ENCODE assay signal across 29 cellular contexts in genomic region chr2:181196401-181196800, GRCh38.
A peak's percentile ranks its signal among the peaks of the same experiment; 100 is the strongest.
DNase-seq lines count a peak whose midpoint lies in the region; ATAC-seq and TF ChIP-seq lines count a peak whose summit lies in the region.
"Had no signal": no experiment of that assay in that cellular context is flagged by ENCODE, and none has a peak within 500 bp of the region (broad histone marks: within the 10 kb centered on the region; RNA-seq: fewer than 3 reads in every experiment).

No MANE protein-coding gene starts in this region.

- no peaks in the 10 kb centered on the region; the same call in 1 of the 2 replicates for H3K9me2 ChIP-seq in PC-9 (ENCODE audit: insufficient read depth)

- H3K27me3 Mint-ChIP-seq in CD4-positive, CD25-positive, alpha-beta regulatory T cell = peaks cover 5% of the 10 kb centered on the region
- no peaks in the 10 kb centered on the region for H3K27me3 Mint-ChIP-seq in CD4-positive, alpha-beta memory T cell
- H3K27me3 Mint-ChIP-seq in T-helper 17 cell = no peaks in the 10 kb centered on the region
- no peaks in the 10 kb centered on the region for H3K27me3 Mint-ChIP-seq in activated naive CD8-positive, alpha-beta T cell treated with anti-CD3 and anti-CD28 coated beads, Interleukin-2, amount 50 U/mL, for 24 hours
- H3K27me3 Mint-ChIP-seq: memory B cell had no signal

- no peaks in the 10 kb centered on the region for H3K79me2 ChIP-seq in PC-9 (ENCODE audit: low read depth)
- H3K79me2 ChIP-seq: hepatocyte had no signal

- H3K9me3 Mint-ChIP-seq in CD4-positive, CD25-positive, alpha-beta regulatory T cell = peaks cover 0 to 8% (median 0%) of the 10 kb centered on the region in 7 donors
- H3K9me3 Mint-ChIP-seq in CD4-positive, alpha-beta memory T cell = peaks cover 3 to 39% (median 22%) of the 10 kb centered on the region in 8 donors
- peaks cover 1% of the 10 kb centered on the region for H3K9me3 Mint-ChIP-seq in activated naive CD8-positive, alpha-beta T cell treated with anti-CD3 and anti-CD28 coated beads, Interleukin-2, amount 50 U/mL, for 24 hours
- H3K9me3 Mint-ChIP-seq: HFFc6, memory B cell had no signal

- POLR2A ChIA-PET in CD4-positive, alpha-beta memory T cell (lab: Charles Lee; ENCODE audit: partially characterized antibody) = interaction anchor here (0.9 to 1.5 kb wide), 6 partner anchors 12 to 262 kb away, joined by 3 to 6 read pairs (median 3); no protein-coding TSS in a partner anchor
- POLR2A ChIA-PET in PC-9 (lab: Charles Lee; ENCODE audit: unreplicated experiment) = no interaction called here

- H3K36me3 Mint-ChIP-seq in CD4-positive, CD25-positive, alpha-beta regulatory T cell = peaks cover under 1% of the 10 kb centered on the region
- peaks cover 25 to 37% of the 10 kb centered on the region in 2 donors for H3K36me3 Mint-ChIP-seq in CD4-positive, alpha-beta memory T cell
- peaks cover 9% of the 10 kb centered on the region for H3K36me3 Mint-ChIP-seq in T-helper 17 cell (ENCODE audit: low read depth)
- H3K36me3 Mint-ChIP-seq in activated naive CD8-positive, alpha-beta T cell treated with anti-CD3 and anti-CD28 coated beads, Interleukin-2, amount 50 U/mL, for 24 hours (ENCODE audit: low read depth) = peaks cover 1% of the 10 kb centered on the region
- H3K36me3 Mint-ChIP-seq: memory B cell had no signal

- no peak for ATAC-seq in CD4-positive, CD25-positive, alpha-beta regulatory T cell (ENCODE audit: low read depth in 2 of 2)
- no peak for ATAC-seq in T-helper 17 cell
- ATAC-seq in activated naive CD8-positive, alpha-beta T cell treated with anti-CD3 and anti-CD28 coated beads, Interleukin-2, amount 50 U/mL, for 24 hours = peak; percentile 71
- ATAC-seq in HG03097 (IDR thresholded peaks at IDR 0.05; ENCODE audit: low FRiP score, unreplicated experiment) = no peak
- ATAC-seq in GM19351 (IDR thresholded peaks at IDR 0.05; ENCODE audit: unreplicated experiment) = no peak
- ATAC-seq: gastrocnemius medialis, left colon, psoas muscle had no signal

- H3K27ac ChIP-seq in CD4-positive, CD25-positive, alpha-beta regulatory T cell (ENCODE audit: insufficient read depth, low read length, poor library complexity, severe bottlenecking) = no peak overlapping the region
- H3K27ac ChIP-seq in CD4-positive, alpha-beta memory T cell (ENCODE audit: low read depth, low read length) = no peak overlapping the region
- H3K27ac ChIP-seq in PC-9 = no peak overlapping the region
- H3K27ac ChIP-seq: BLaER1 treated with 17β-estradiol and CSF1 and Interleukin-3, amounts not matched to agents 10 nM and 100 nM; gastrocnemius medialis; hepatocyte; HL-60; neutrophil; psoas muscle; RWPE1; SK-N-MC; stomach; thyroid gland; vagina had no signal

- H2AFZ ChIP-seq in PC-9 = no peak overlapping the region
- H2AFZ ChIP-seq: hepatocyte had no signal

- no peaks in the 10 kb centered on the region for H3K27me3 ChIP-seq in CD4-positive, CD25-positive, alpha-beta regulatory T cell (ENCODE audit: control insufficient read depth, insufficient read depth, low read length)
- no peaks in the 10 kb centered on the region for H3K27me3 ChIP-seq in CD4-positive, alpha-beta memory T cell (ENCODE audit: insufficient read depth, low read length)
- no peaks in the 10 kb centered on the region for H3K27me3 ChIP-seq in PC-9 (ENCODE audit: insufficient read depth, low read depth)
- H3K27me3 ChIP-seq: BLaER1 treated with 17β-estradiol and CSF1 and Interleukin-3, amounts not matched to agents 10 nM and 100 nM; gastrocnemius medialis; hepatocyte; neutrophil; stomach; thyroid gland; vagina had no signal

- H3K27ac Mint-ChIP-seq in CD4-positive, CD25-positive, alpha-beta regulatory T cell = peak overlapping the region in 2 of 3 donors; percentile 72 to 75
- H3K27ac Mint-ChIP-seq in CD4-positive, alpha-beta memory T cell = peak overlapping the region; percentile 24 to 90 (median 72)
- H3K27ac Mint-ChIP-seq in T-helper 17 cell = peak overlapping the region; percentile 79
- peak overlapping the region; percentile 15 for H3K27ac Mint-ChIP-seq in activated naive CD8-positive, alpha-beta T cell treated with anti-CD3 and anti-CD28 coated beads, Interleukin-2, amount 50 U/mL, for 24 hours
- H3K27ac Mint-ChIP-seq: HFFc6, memory B cell had no signal

- intact Hi-C loops in CD4-positive, alpha-beta memory T cell (cut with micrococcal nuclease) = no loop called here
- intact Hi-C loops in PC-9 (cut with micrococcal nuclease; ENCODE audit: unreplicated experiment) = no loop called here

- no peaks in the 10 kb centered on the region for H3K36me3 ChIP-seq in CD4-positive, CD25-positive, alpha-beta regulatory T cell (ENCODE audit: control insufficient read depth, insufficient read depth, low read length)
- no peaks in the 10 kb centered on the region for H3K36me3 ChIP-seq in CD4-positive, alpha-beta memory T cell (ENCODE audit: insufficient read depth, low read length)
- H3K36me3 ChIP-seq in PC-9 (ENCODE audit: low read depth) = no peaks in the 10 kb centered on the region
- H3K36me3 ChIP-seq: BLaER1 treated with 17β-estradiol and CSF1 and Interleukin-3, amounts not matched to agents 10 nM and 100 nM; gastrocnemius medialis; neutrophil; stomach; thyroid gland; vagina had no signal

- H3K4me1 ChIP-seq in CD4-positive, CD25-positive, alpha-beta regulatory T cell (ENCODE audit: control insufficient read depth, insufficient read depth, low read length, poor library complexity, severe bottlenecking) = peaks cover 30% of the 10 kb centered on the region
- peaks cover 48% of the 10 kb centered on the region for H3K4me1 ChIP-seq in CD4-positive, alpha-beta memory T cell (ENCODE audit: insufficient read depth, low read length)
- peaks cover 10% of the 10 kb centered on the region for H3K4me1 ChIP-seq in PC-9 (replicated peaks; ENCODE audit: insufficient read depth)
- H3K4me1 ChIP-seq: gastrocnemius medialis, psoas muscle, stomach, thyroid gland, vagina had no signal

- BruUV-seq in PC-9 (replicated peaks; lab: Mats Ljungman, UMichigan) = no TSS peak

- no peak for TF ChIP-seq CTCF in PC-9 (conservative IDR thresholded peaks at IDR 0.05)

- no peaks in the 10 kb centered on the region for H3K9me3 ChIP-seq in CD4-positive, CD25-positive, alpha-beta regulatory T cell (ENCODE audit: control insufficient read depth in 2 of 2, low read length in 2 of 2)
- no peaks in the 10 kb centered on the region for H3K9me3 ChIP-seq in CD4-positive, alpha-beta memory T cell (ENCODE audit: control insufficient read depth in 1 of 2, low read length in 2 of 2)
- H3K9me3 ChIP-seq in T-helper 17 cell (ENCODE audit: control insufficient read depth, low read length, poor library complexity, severe bottlenecking) = no peaks in the 10 kb centered on the region
- no peaks in the 10 kb centered on the region for H3K9me3 ChIP-seq in PC-9 (ENCODE audit: insufficient read depth, low read depth)
- H3K9me3 ChIP-seq: gastrocnemius medialis, neutrophil, psoas muscle, stomach, thyroid gland, vagina had no signal

- no peaks in the 10 kb centered on the region for H4K20me1 ChIP-seq in PC-9 (ENCODE audit: insufficient read depth)
- H4K20me1 ChIP-seq: BLaER1 treated with 17β-estradiol and CSF1 and Interleukin-3, amounts not matched to agents 10 nM and 100 nM had no signal

- CTCF ChIA-PET in CD4-positive, alpha-beta memory T cell (lab: Charles Lee; ENCODE audit: partially characterized antibody) = interaction anchor here (1.0 to 1.9 kb wide), 2 partner anchors 18 to 92 kb away, joined by 3 to 5 read pairs; no protein-coding TSS in a partner anchor
- CTCF ChIA-PET in PC-9 (lab: Charles Lee) = no interaction called here

- H3F3A ChIP-seq in PC-9 (ENCODE audit: insufficient read depth, low read depth) = no peaks in the 10 kb centered on the region

- H3K4me1 Mint-ChIP-seq in CD4-positive, CD25-positive, alpha-beta regulatory T cell = peaks cover 13 to 50% (median 27%) of the 10 kb centered on the region in 4 donors
- peaks cover 37 to 58% (median 41%) of the 10 kb centered on the region in 4 donors for H3K4me1 Mint-ChIP-seq in CD4-positive, alpha-beta memory T cell
- H3K4me1 Mint-ChIP-seq in T-helper 17 cell = peaks cover 30% of the 10 kb centered on the region
- H3K4me1 Mint-ChIP-seq in activated naive CD8-positive, alpha-beta T cell treated with anti-CD3 and anti-CD28 coated beads, Interleukin-2, amount 50 U/mL, for 24 hours = peaks cover 37% of the 10 kb centered on the region

- H3K4me2 ChIP-seq in PC-9 = no peak overlapping the region
- H3K4me2 ChIP-seq: BLaER1 treated with 17β-estradiol and CSF1 and Interleukin-3, amounts not matched to agents 10 nM and 100 nM; hepatocyte had no signal

- DNase-seq in CD4-positive, CD25-positive, alpha-beta regulatory T cell = peak in 1 of 3 donors; percentile 14
- DNase-seq in CD4-positive, alpha-beta memory T cell = no peak
- DNase-seq in T-helper 17 cell = no peak
- DNase-seq in activated naive CD8-positive, alpha-beta T cell treated with anti-CD3 and anti-CD28 coated beads, Interleukin-2, amount 50 U/mL, for 24 hours = no peak
- DNase-seq in PC-9 = no peak
- no peak for DNase-seq in putamen (ENCODE audit: low spot score)
- DNase-seq: activated T-cell treated with anti-CD3 and anti-CD28 coated beads for 4 hours; central memory CD4-positive, alpha-beta T cell; dermis blood vessel endothelial cell; gastrocnemius medialis; GOT3; HFFc6; left colon; NCI-H1436; NCI-H2081 treated with DMSO at 0.1 percent for 48 hours; NCI-H82; psoas muscle; stomach; thyroid gland had no signal

- H3K4me3 Mint-ChIP-seq in CD4-positive, CD25-positive, alpha-beta regulatory T cell = no peak overlapping the region
- peak overlapping the region in 4 of 8 donors; percentile 23 to 51 (median 28) for H3K4me3 Mint-ChIP-seq in CD4-positive, alpha-beta memory T cell
- peak overlapping the region; percentile 28 for H3K4me3 Mint-ChIP-seq in T-helper 17 cell
- H3K4me3 Mint-ChIP-seq in activated naive CD8-positive, alpha-beta T cell treated with anti-CD3 and anti-CD28 coated beads, Interleukin-2, amount 50 U/mL, for 24 hours = no peak overlapping the region
- H3K4me3 Mint-ChIP-seq: HFFc6, memory B cell had no signal

- no peak overlapping the region for H3K4me3 ChIP-seq in CD4-positive, CD25-positive, alpha-beta regulatory T cell (ENCODE audit: low read depth, low read length)
- H3K4me3 ChIP-seq in CD4-positive, alpha-beta memory T cell (ENCODE audit: low read length in 2 of 2) = no peak overlapping the region
- H3K4me3 ChIP-seq in PC-9 = no peak overlapping the region
- H3K4me3 ChIP-seq: BLaER1 treated with 17β-estradiol and CSF1 and Interleukin-3, amounts not matched to agents 10 nM and 100 nM; gastrocnemius medialis; hepatocyte; psoas muscle; SK-N-MC; stomach; thyroid gland; vagina had no signal

Comparison
In these comparisons a context has a peak if more than half of its experiments do, and no peak if none do; other contexts are left out.
1. H3K27ac Mint-ChIP-seq: peak in every context shown above with its lines; median percentile 79 in T-helper 17 cell; 74 in CD4-positive, CD25-positive, alpha-beta regulatory T cell; 72 in CD4-positive, alpha-beta memory T cell; 15 in activated naive CD8-positive, alpha-beta T cell treated with anti-CD3 and anti-CD28 coated beads, Interleukin-2, amount 50 U/mL, for 24 hours.